Comparison of ENCODE assay signal across 13 cellular contexts in the genomic region with DNA sequence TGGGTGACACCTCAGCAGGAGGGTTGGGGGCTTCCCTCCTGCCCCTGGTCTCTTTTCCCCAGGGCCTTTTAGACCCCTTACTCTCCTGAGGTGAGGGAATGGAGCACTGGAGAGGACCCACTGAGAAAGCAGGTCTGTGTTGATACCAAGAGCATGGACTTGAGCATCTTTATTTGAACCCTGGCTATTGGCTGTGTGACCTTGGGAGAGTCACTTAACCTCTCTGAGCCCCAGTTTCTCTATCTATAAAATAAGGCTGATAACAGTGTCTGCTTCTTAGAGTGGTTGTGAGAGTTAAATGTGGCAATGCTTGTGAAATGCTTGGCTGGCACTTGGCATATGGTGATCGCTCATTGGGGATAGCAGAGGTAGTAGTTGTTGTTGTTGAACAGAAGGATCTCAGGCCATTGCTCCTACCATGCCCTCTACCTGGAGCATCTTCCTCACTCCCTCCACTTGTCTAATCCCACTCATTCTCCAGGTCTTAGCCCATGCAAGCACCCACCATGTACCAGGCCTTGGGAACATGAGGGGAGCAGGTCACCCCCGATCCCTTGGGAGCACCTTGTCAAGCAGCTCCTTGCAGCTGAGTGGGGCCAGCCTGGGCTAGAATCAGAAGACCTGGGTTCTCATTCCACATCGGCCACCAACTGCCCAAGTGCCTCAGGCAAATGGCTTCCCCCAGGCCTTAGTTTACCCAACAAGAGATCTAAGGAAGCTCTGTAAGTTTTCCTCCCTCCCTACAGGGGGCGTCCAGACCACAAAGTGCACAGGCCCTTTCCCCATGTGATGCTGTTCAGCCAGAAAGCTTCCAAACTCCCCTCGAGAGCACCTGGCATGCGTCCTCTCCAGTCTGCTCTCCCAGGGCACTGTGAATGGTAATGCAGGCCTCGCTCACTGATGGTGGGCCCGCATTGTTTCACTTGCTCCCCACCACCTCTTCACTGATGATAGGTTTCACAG.
DNase-seq lines count a peak whose midpoint lies in the region; ATAC-seq and TF ChIP-seq lines count a peak whose summit lies in the region.
"Had no signal": no experiment of that assay in that cellular context is flagged by ENCODE, and none has a peak within 500 bp of the region (broad histone marks: within the 10 kb centered on the region; RNA-seq: fewer than 3 reads in every experiment).

No MANE protein-coding gene starts in this region.

- H3K27ac ChIP-seq in brain microvascular endothelial cell (no peak overlapping the region), neural progenitor cell (no peak overlapping the region)
- H3K27ac ChIP-seq: C4-2B, esophagus squamous epithelium, HL-60 had no signal

- H3K27me3 ChIP-seq in brain microvascular endothelial cell (replicated peaks) (peaks cover 13% of the 10 kb centered on the region), neural progenitor cell (no peaks in the 10 kb centered on the region)

- H3K4me2 ChIP-seq in neural progenitor cell: no peak overlapping the region

- H3K4me3 Mint-ChIP-seq in neural progenitor cell: no peak overlapping the region
- H3K4me3 Mint-ChIP-seq: activated T-helper 1 cell treated with anti-CD3 and anti-CD28 coated beads, Interleukin-12 subunit alpha, Interleukin-12 subunit beta, Interleukin-2, Interleukin-4 antibody, amounts not matched to agents 30 ng/mL and 10 ng/mL and 1 ng/mL, durations not matched to agents 14 hours and 24 hours and 36 hours had no signal

- no peaks in the 10 kb centered on the region for H4K20me1 ChIP-seq in neural progenitor cell (ENCODE audit: low read depth)

- no peak overlapping the region for H2AFZ ChIP-seq in neural progenitor cell (replicated peaks)

- peak overlapping the region; percentile 7 for H3K27ac Mint-ChIP-seq in neural progenitor cell
- H3K27ac Mint-ChIP-seq: activated T-helper 1 cell treated with anti-CD3 and anti-CD28 coated beads, Interleukin-12 subunit alpha, Interleukin-12 subunit beta, Interleukin-2, Interleukin-4 antibody, amounts not matched to agents 30 ng/mL and 10 ng/mL and 1 ng/mL, durations not matched to agents 14 hours and 24 hours and 36 hours had no signal

- H3K9me3 Mint-ChIP-seq in neural progenitor cell: no peaks in the 10 kb centered on the region
- H3K9me3 Mint-ChIP-seq: activated T-helper 1 cell treated with anti-CD3 and anti-CD28 coated beads, Interleukin-12 subunit alpha, Interleukin-12 subunit beta, Interleukin-2, Interleukin-4 antibody, amounts not matched to agents 30 ng/mL and 10 ng/mL and 1 ng/mL, durations not matched to agents 14 hours and 24 hours and 36 hours had no signal

- peaks cover 48% of the 10 kb centered on the region for H3K4me1 Mint-ChIP-seq in neural progenitor cell

- no peak overlapping the region for H3K9ac ChIP-seq in neural progenitor cell

- in situ Hi-C loops in brain microvascular endothelial cell (cut with HindIII; ENCODE audit: low pct_ligation_motif_present, low sequenced_read_pairs): loop anchor here (25.0 kb wide), 1 partner anchor 187 kb away; no protein-coding TSS in a partner anchor

- H3F3A ChIP-seq in neural progenitor cell (ENCODE audit: low read depth): peaks cover 6% of the 10 kb centered on the region

- peaks cover 15% of the 10 kb centered on the region for H3K27me3 Mint-ChIP-seq in neural progenitor cell (ENCODE audit: insufficient read depth, low read depth)

- H3K36me3 ChIP-seq in brain microvascular endothelial cell (replicated peaks) (no peaks in the 10 kb centered on the region), neural progenitor cell (no peaks in the 10 kb centered on the region)
- H3K36me3 ChIP-seq: esophagus squamous epithelium had no signal

- H3K4me3 ChIP-seq in brain microvascular endothelial cell (ENCODE audit: low read depth, low read length): no peak overlapping the region
- no peak overlapping the region for H3K4me3 ChIP-seq in neural progenitor cell
- H3K4me3 ChIP-seq: esophagus squamous epithelium had no signal

- DNase-seq in NCI-H748 (lab: John Stamatoyannopoulos, UW; ENCODE audit: unreplicated experiment) (peak; percentile 23), NCI-H748 treated with DMSO at 0.1 percent for 48 hours (lab: John Stamatoyannopoulos, UW) (no peak), brain microvascular endothelial cell (no peak), neural progenitor cell (ENCODE audit: low spot score) (peak; percentile 70)
- no peak for DNase-seq in activated CD4-positive, alpha-beta T cell treated with anti-CD3 and anti-CD28 coated beads, Interleukin-2, amount 50 U/mL, for 48 hours
- DNase-seq: esophagus squamous epithelium, SHP77 treated with DMSO at 0.1 percent for 48 hours had no signal

- H3K4me1 ChIP-seq in neural progenitor cell: peaks cover 19% of the 10 kb centered on the region

- no peaks in the 10 kb centered on the region for H3K9me3 ChIP-seq in neural progenitor cell (ENCODE audit: low read depth)
- H3K9me3 ChIP-seq: esophagus squamous epithelium had no signal

- no peaks in the 10 kb centered on the region for H3K79me2 ChIP-seq in neural progenitor cell (ENCODE audit: low read depth)

- 0 out of 2 replicates have a peak, but pooled peaks have one; percentile 17 for TF ChIP-seq CTCF in LNCAP (IDR thresholded peaks at IDR 0.05)
- peak; percentile 64 for TF ChIP-seq CTCF in brain microvascular endothelial cell (IDR thresholded peaks at IDR 0.05; ENCODE audit: low read depth, low read length, missing control alignments)
- peak; percentile 61 for TF ChIP-seq CTCF in neural progenitor cell (IDR thresholded peaks at IDR 0.05)

- H3K36me3 Mint-ChIP-seq in neural progenitor cell: no peaks in the 10 kb centered on the region

- ATAC-seq in HG02798 (IDR thresholded peaks at IDR 0.05; ENCODE audit: poor library complexity, unreplicated experiment) (no peak), GM18861 (IDR thresholded peaks at IDR 0.05; ENCODE audit: unreplicated experiment) (no peak)

Comparison
In these comparisons a context has a peak if more than half of its experiments do, and no peak if none do; other contexts are left out.
1. DNase-seq: peak in NCI-H748 (single experiment) and neural progenitor cell (single experiment); none in NCI-H748 treated with DMSO at 0.1 percent for 48 hours (single experiment), brain microvascular endothelial cell (single experiment) and activated CD4-positive, alpha-beta T cell treated with anti-CD3 and anti-CD28 coated beads, Interleukin-2, amount 50 U/mL, for 48 hours (0 of 2).
2. Peak in every context shown above with its lines, with median percentiles within 50 percentile points of each other: CTCF ChIP-seq.